Comparison of ENCODE assay signal across 8 cellular contexts in the genomic region with DNA sequence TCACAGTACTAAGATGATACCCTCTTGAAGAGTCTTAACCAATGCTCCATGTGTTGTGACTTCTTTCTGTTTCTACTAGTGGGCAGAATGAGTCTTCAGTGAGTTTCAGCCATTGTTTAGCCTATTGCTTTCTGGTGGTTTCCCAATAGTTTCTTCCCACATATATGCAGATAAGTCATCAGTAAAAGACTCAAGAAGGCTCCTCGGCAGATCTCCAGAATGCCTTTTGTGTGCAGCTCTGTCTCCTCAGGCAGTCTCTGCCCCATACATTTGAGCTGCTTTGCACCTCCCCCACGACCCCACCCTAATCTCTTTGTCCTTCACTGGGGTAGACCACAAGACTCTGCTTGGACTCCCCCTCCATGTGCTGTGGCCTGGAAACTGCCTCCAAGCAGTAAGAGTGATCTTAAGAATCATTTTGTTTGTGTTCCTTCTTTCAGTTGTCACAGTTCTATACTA.
DNase-seq lines count a peak whose midpoint lies in the region; ATAC-seq and TF ChIP-seq lines count a peak whose summit lies in the region.

No MANE protein-coding gene starts in this region.

- H3K9me3 ChIP-seq in gastrocnemius medialis (no peaks in the 10 kb centered on the region), uterus (no peaks in the 10 kb centered on the region)

- peak; percentile 76 for ATAC-seq in HG03039 (IDR thresholded peaks at IDR 0.05; ENCODE audit: unreplicated experiment)
- no peak for ATAC-seq in gastrocnemius medialis

- H3K27me3 ChIP-seq in gastrocnemius medialis (no peaks in the 10 kb centered on the region), uterus (no peaks in the 10 kb centered on the region)

- peak overlapping the region; percentile 99 for H3K27ac Mint-ChIP-seq in activated naive CD8-positive, alpha-beta T cell treated with anti-CD3 and anti-CD28 coated beads for 36 hours

- H3K27me3 Mint-ChIP-seq in activated naive CD8-positive, alpha-beta T cell treated with anti-CD3 and anti-CD28 coated beads for 36 hours: peaks cover 3% of the 10 kb centered on the region

- H3K36me3 ChIP-seq in gastrocnemius medialis: no peaks in the 10 kb centered on the region
- no peaks in the 10 kb centered on the region for H3K36me3 ChIP-seq in uterus

- peaks cover 34% of the 10 kb centered on the region for H3K36me3 Mint-ChIP-seq in activated naive CD8-positive, alpha-beta T cell treated with anti-CD3 and anti-CD28 coated beads for 36 hours

- H3K27ac ChIP-seq in gastrocnemius medialis (no peak overlapping the region), uterus (no peak overlapping the region)

- peaks cover 20% of the 10 kb centered on the region for H3K9me3 Mint-ChIP-seq in activated naive CD8-positive, alpha-beta T cell treated with anti-CD3 and anti-CD28 coated beads for 36 hours

- DNase-seq in GM13977 (ENCODE audit: low spot score) (peak; percentile 17), retina (peak; percentile 17), NCI-H69 (lab: John Stamatoyannopoulos, UW) (no peak), SKM-1 treated with dmso at 0.1 percent for 144 hours (lab: John Stamatoyannopoulos, UW; ENCODE audit: unreplicated experiment) (no peak), gastrocnemius medialis (no peak), uterus (no peak)
- DNase-seq in activated naive CD8-positive, alpha-beta T cell treated with anti-CD3 and anti-CD28 coated beads for 36 hours: peak; percentile 79

- in situ Hi-C loops in GM13977 (cut with MboI; ENCODE audit: low pct_unique_long_range_greater_than_20kb, low sequenced_read_pairs, unreplicated experiment) (no loop called here), gastrocnemius medialis (cut with MboI; ENCODE audit: low sequenced_read_pairs in 4 of 4) (no loop called here)

- intact Hi-C loops in gastrocnemius medialis (cut with DNase I; ENCODE audit: low total_unique reads): no loop called here
- intact Hi-C loops in uterus (cut with DNase I; ENCODE audit: low total_unique reads): no loop called here

- TF ChIP-seq CTCF in GM13977 (IDR thresholded peaks at IDR 0.05; ENCODE audit: extremely low read depth, insufficient read depth, missing control alignments): no peak
- no peak for TF ChIP-seq CTCF in gastrocnemius medialis (IDR thresholded peaks at IDR 0.05 in 4 of 5, conservative IDR thresholded peaks at IDR 0.05 in 1 of 5)
- TF ChIP-seq CTCF in uterus (IDR thresholded peaks at IDR 0.05): no peak

- peak overlapping the region; percentile 70 for H3K4me3 Mint-ChIP-seq in activated naive CD8-positive, alpha-beta T cell treated with anti-CD3 and anti-CD28 coated beads for 36 hours

- H3K4me1 Mint-ChIP-seq in activated naive CD8-positive, alpha-beta T cell treated with anti-CD3 and anti-CD28 coated beads for 36 hours: peaks cover 48% of the 10 kb centered on the region

- peaks cover 0 to 9% of the 10 kb centered on the region in 2 donors for H3K4me1 ChIP-seq in gastrocnemius medialis
- no peaks in the 10 kb centered on the region for H3K4me1 ChIP-seq in uterus

- TF ChIP-seq POLR2A in gastrocnemius medialis (IDR thresholded peaks at IDR 0.05) (no peak), uterus (IDR thresholded peaks at IDR 0.05) (no peak)

- no peak overlapping the region for H3K4me3 ChIP-seq in gastrocnemius medialis
- H3K4me3 ChIP-seq in uterus: no peak overlapping the region

Comparison
In these comparisons a context has a peak if more than half of its experiments do, and no peak if none do; other contexts are left out.
1. DNase-seq: peak in GM13977 (single experiment), activated naive CD8-positive, alpha-beta T cell treated with anti-CD3 and anti-CD28 coated beads for 36 hours (single experiment) and retina (single experiment); none in NCI-H69 (single experiment), SKM-1 treated with dmso at 0.1 percent for 144 hours (single experiment), gastrocnemius medialis (0 of 2) and uterus (0 of 2).